In the genomic region with DNA sequence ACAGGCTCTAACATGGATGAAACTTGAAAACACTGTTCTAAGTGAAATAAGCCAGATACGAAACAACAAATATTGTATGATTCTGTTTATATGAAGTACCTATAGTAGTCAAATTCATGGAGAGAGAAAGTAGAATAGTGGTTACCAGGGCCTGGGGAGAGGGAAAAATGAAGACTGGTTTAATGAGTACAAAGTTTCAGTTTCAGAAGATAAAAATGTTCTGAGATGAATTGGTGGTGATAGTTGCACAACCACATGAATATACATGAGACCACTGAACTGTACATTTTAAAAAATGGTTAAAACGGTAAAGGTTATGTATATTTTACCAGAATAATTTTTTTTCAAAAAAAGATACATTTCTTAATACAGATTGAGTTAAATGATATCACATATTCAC, we compare ENCODE assay signal across 13 cellular contexts.
DNase-seq lines count a peak whose midpoint lies in the region; ATAC-seq lines count a peak whose summit lies in the region.
"Had no signal": no experiment of that assay in that cellular context is flagged by ENCODE, and none has a peak within 500 bp of the region (broad histone marks: within the 10 kb centered on the region; RNA-seq: fewer than 3 reads in every experiment).

No MANE protein-coding gene starts in this region.

- DNase-seq in NCI-H446 treated with DMSO at 0.1 percent for 48 hours (lab: John Stamatoyannopoulos, UW) (no peak), cardiac septum (ENCODE audit: low spot score) (no peak), GDM1 (lab: John Stamatoyannopoulos, UW) (no peak)
- DNase-seq in activated CD4-positive, alpha-beta T cell treated with anti-CD3 and anti-CD28 coated beads for 48 hours = no peak
- DNase-seq: NCI-H1105 treated with DMSO at 0.1 percent for 48 hours; NCI-H526; psoas muscle; stimulated activated CD4-positive, alpha-beta T cell treated with anti-CD3 and anti-CD28 coated beads, Interleukin-4, amount 100 ng/mL, for 4 hours; substantia nigra had no signal

- ATAC-seq in GM18502 (IDR thresholded peaks at IDR 0.05; ENCODE audit: poor library complexity, unreplicated experiment) (peak; percentile 97), GM19452 (IDR thresholded peaks at IDR 0.05; ENCODE audit: unreplicated experiment) (peak; percentile 91), HG02852 (IDR thresholded peaks at IDR 0.05; ENCODE audit: unreplicated experiment) (peak; percentile 97), HG03469 (IDR thresholded peaks at IDR 0.05; ENCODE audit: unreplicated experiment) (peak; percentile 90)
- ATAC-seq: psoas muscle had no signal

- intact Hi-C loops in cardiac septum (cut with DNase I) = no loop called here
